In genomic region chr1:66270122-66270812, GRCh38 we compare ENCODE assay signal across 10 cellular contexts.
DNase-seq lines count a peak whose midpoint lies in the region; ATAC-seq, FAIRE-seq and TF ChIP-seq lines count a peak whose summit lies in the region.
"Had no signal": no experiment of that assay in that cellular context is flagged by ENCODE, and none has a peak within 500 bp of the region (broad histone marks: within the 10 kb centered on the region; RNA-seq: fewer than 3 reads in every experiment).

No MANE protein-coding gene starts in this region.

- no peaks in the 10 kb centered on the region for H3K27me3 Mint-ChIP-seq in astrocyte (ENCODE audit: low read depth, unreplicated experiment)
- no peaks in the 10 kb centered on the region for H3K27me3 Mint-ChIP-seq in activated T-cell treated with anti-CD3 and anti-CD28 coated beads, Interleukin-2, amount 50 U/mL, for 24 hours

- H3K27ac ChIP-seq in astrocyte (ENCODE audit: low read depth, low read length) (no peak overlapping the region), right lobe of liver (peak overlapping the region; percentile 59 to 77 (median 71)), substantia nigra (ENCODE audit: low read depth, low read length, poor library complexity, severe bottlenecking) (peak overlapping the region; percentile 66)
- H3K27ac ChIP-seq: SJCRH30 had no signal

- peak; percentile 74 for DNase-seq in NOMO-1 treated with DMSO at 0.1 percent for 48 hours (lab: John Stamatoyannopoulos, UW; ENCODE audit: unreplicated experiment)
- peak; percentile 66 for DNase-seq in astrocyte (ENCODE audit: low read depth)
- DNase-seq in right lobe of liver: peak in 2 of 3 donors; percentile 48 to 71
- DNase-seq in substantia nigra (lab: John Stamatoyannopoulos, UW): peak in 10 of 49 donors; percentile 6 to 47 (median 20)
- DNase-seq in activated T-cell treated with anti-CD3 and anti-CD28 coated beads, Interleukin-2, amount 50 U/mL, for 1 hour: no peak
- DNase-seq in activated T-cell treated with anti-CD3 and anti-CD28 coated beads, Interleukin-2, amount 50 U/mL, for 24 hours: no peak
- DNase-seq in NCI-H82 treated with DMSO at 0.1 percent for 48 hours (lab: John Stamatoyannopoulos, UW; ENCODE audit: unreplicated experiment): no peak
- DNase-seq: NCI-H187 treated with DMSO at 0.1 percent for 48 hours had no signal

- H3K4me2 ChIP-seq in astrocyte (ENCODE audit: low read length): no peak overlapping the region

- H3K36me3 ChIP-seq in astrocyte (ENCODE audit: insufficient read depth, low read length) (no peaks in the 10 kb centered on the region), right lobe of liver (no peaks in the 10 kb centered on the region)
- H3K36me3 ChIP-seq: SJCRH30 had no signal

- H3K36me3 Mint-ChIP-seq in astrocyte (ENCODE audit: low read depth, unreplicated experiment): peaks cover 1% of the 10 kb centered on the region
- H3K36me3 Mint-ChIP-seq in activated T-cell treated with anti-CD3 and anti-CD28 coated beads, Interleukin-2, amount 50 U/mL, for 24 hours (ENCODE audit: low read depth): no peaks in the 10 kb centered on the region

- no peak overlapping the region for H3K4me3 Mint-ChIP-seq in astrocyte (ENCODE audit: unreplicated experiment)
- H3K4me3 Mint-ChIP-seq in activated T-cell treated with anti-CD3 and anti-CD28 coated beads, Interleukin-2, amount 50 U/mL, for 24 hours: no peak overlapping the region

- FAIRE-seq in astrocyte (lab: Jason Lieb, UNC): no peak

- H3K9ac ChIP-seq in astrocyte (ENCODE audit: low read length): no peak overlapping the region

- H4K20me1 ChIP-seq in astrocyte (ENCODE audit: insufficient read depth, low read length): no peaks in the 10 kb centered on the region

- H2AFZ ChIP-seq in astrocyte (ENCODE audit: low read depth, low read length): no peak overlapping the region

- H3K27me3 ChIP-seq in astrocyte (ENCODE audit: insufficient read depth, low read length) (no peaks in the 10 kb centered on the region), right lobe of liver (no peaks in the 10 kb centered on the region)
- H3K27me3 ChIP-seq: SJCRH30 had no signal

- no peaks in the 10 kb centered on the region for H3K79me2 ChIP-seq in astrocyte (ENCODE audit: insufficient read depth, low read length)

- WGBS in right lobe of liver (ENCODE audit: insufficient coverage, low coverage, low lambda C conversion rate, missing lambda C conversion rate): 54% methylated on average over 5 of the region's 5 CpGs

- TF ChIP-seq CTCF in astrocyte (IDR thresholded peaks at IDR 0.05; ENCODE audit: insufficient read depth, low read depth, low read length) (no peak), right lobe of liver (IDR thresholded peaks at IDR 0.05) (no peak)

- peak overlapping the region; percentile 72 for H3K27ac Mint-ChIP-seq in astrocyte (ENCODE audit: unreplicated experiment)
- no peak overlapping the region for H3K27ac Mint-ChIP-seq in activated T-cell treated with anti-CD3 and anti-CD28 coated beads, Interleukin-2, amount 50 U/mL, for 24 hours

- peaks cover 39% of the 10 kb centered on the region for H3K4me1 Mint-ChIP-seq in astrocyte (ENCODE audit: low read depth, unreplicated experiment)
- peaks cover 74% of the 10 kb centered on the region for H3K4me1 Mint-ChIP-seq in activated T-cell treated with anti-CD3 and anti-CD28 coated beads, Interleukin-2, amount 50 U/mL, for 24 hours (ENCODE audit: low read depth)

- no peaks in the 10 kb centered on the region for H3K9me3 Mint-ChIP-seq in astrocyte (ENCODE audit: unreplicated experiment)
- no peaks in the 10 kb centered on the region for H3K9me3 Mint-ChIP-seq in activated T-cell treated with anti-CD3 and anti-CD28 coated beads, Interleukin-2, amount 50 U/mL, for 24 hours

- no peak overlapping the region for H3K4me3 ChIP-seq in astrocyte (ENCODE audit: insufficient read depth, low read depth, low read length)
- no peak overlapping the region for H3K4me3 ChIP-seq in right lobe of liver
- H3K4me3 ChIP-seq: SJCRH30 had no signal

- H3K9me3 ChIP-seq in astrocyte (ENCODE audit: insufficient read depth, low read depth, low read length) (no peaks in the 10 kb centered on the region), right lobe of liver (no peaks in the 10 kb centered on the region)
- H3K9me3 ChIP-seq: SJCRH30 had no signal

- peak; percentile 71 to 81 (median 80) for ATAC-seq in right lobe of liver
- no peak for ATAC-seq in GM19467 (IDR thresholded peaks at IDR 0.05; ENCODE audit: unreplicated experiment)

- H3K4me1 ChIP-seq in astrocyte (ENCODE audit: insufficient read depth, low read length) (peaks cover 19% of the 10 kb centered on the region), right lobe of liver (peaks cover 0 to 26% (median 7%) of the 10 kb centered on the region in 4 donors)

- peak; percentile 65 for TF ChIP-seq POLR2A in right lobe of liver (IDR thresholded peaks at IDR 0.05)

- intact Hi-C loops in right lobe of liver (cut with DNase I): no loop called here

Comparison
In these comparisons a context has a peak if more than half of its experiments do, and no peak if none do; other contexts are left out.
1. DNase-seq: peak in NOMO-1 treated with DMSO at 0.1 percent for 48 hours (single experiment), astrocyte (single experiment) and right lobe of liver (2 of 3); none in activated T-cell treated with anti-CD3 and anti-CD28 coated beads, Interleukin-2, amount 50 U/mL, for 1 hour (single experiment), activated T-cell treated with anti-CD3 and anti-CD28 coated beads, Interleukin-2, amount 50 U/mL, for 24 hours (single experiment) and NCI-H82 treated with DMSO at 0.1 percent for 48 hours (single experiment).